ENCODE assay signal across 26 cellular contexts in the genomic region with DNA sequence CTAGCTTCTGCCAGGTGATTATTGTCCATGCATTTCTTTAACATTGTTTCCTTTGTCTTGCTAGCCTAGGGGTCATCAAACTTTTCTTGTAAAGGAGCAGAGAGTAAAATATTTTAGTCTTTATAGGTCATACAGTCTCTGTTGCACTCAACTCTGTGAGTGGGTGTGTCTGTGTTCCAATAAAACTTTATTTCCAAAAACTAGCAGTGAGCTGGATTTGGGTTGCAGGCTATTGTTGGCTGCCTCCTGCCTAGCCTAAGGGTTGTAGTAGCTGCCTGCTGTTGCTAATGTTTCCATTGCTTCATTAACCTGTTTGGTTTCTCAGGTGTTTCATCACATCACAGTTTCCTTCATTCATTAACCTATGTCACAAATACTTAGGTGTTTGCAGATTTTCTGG.
"Had no signal": no experiment of that assay in that cellular context is flagged by ENCODE, and none has a peak within 500 bp of the region (broad histone marks: within the 10 kb centered on the region; RNA-seq: fewer than 3 reads in every experiment).

No MANE protein-coding gene starts in this region.

- DNase-seq: stimulated activated CD4-positive, alpha-beta T cell treated with anti-CD3 and anti-CD28 coated beads, Interleukin-2, amount 100 ng/mL, for 48 hours; stimulated activated CD4-positive, alpha-beta T cell treated with anti-CD3 and anti-CD28 coated beads, Interleukin-4, amount 100 ng/mL, for 1 hour; stimulated activated CD4-positive, alpha-beta T cell treated with anti-CD3 and anti-CD28 coated beads, Interleukin-4, amount 100 ng/mL, for 24 hours; stimulated activated CD4-positive, alpha-beta T cell treated with anti-CD3 and anti-CD28 coated beads, Interleukin-4, amount 100 ng/mL, for 4 hours; stimulated activated CD8-positive, alpha-beta memory T cell treated with anti-CD3 and anti-CD28 coated beads, Interleukin-4, amount 100 ng/mL, for 48 hours; stimulated activated naive B cell treated with anti-CD40 and anti-IgM and Interleukin-4, amounts not matched to agents 10 μg/mL and 1 μg/mL and 100 μg/mL, for 72 hours; stimulated activated naive CD4-positive, alpha-beta T cell; stimulated activated naive CD4-positive, alpha-beta T cell treated with Interleukin-2 at 50 U/mL for 16 hours; stimulated activated naive CD8-positive, alpha-beta T cell treated with anti-CD3 and anti-CD28 coated beads, Interleukin-15, amount 100 ng/mL, for 72 hours; stimulated activated naive CD8-positive, alpha-beta T cell treated with anti-CD3 and anti-CD28 coated beads, Interleukin-15, Interleukin-2, amounts not matched to agents 100 U/mL and 50 U/mL, for 24 hours; stomach; substantia nigra; testis; thyroid gland; tibial artery; transverse colon; upper lobe of left lung; upper lobe of right lung; uterus had no signal

- H3K4me3 ChIP-seq: stomach, suprapubic skin, testis, thoracic aorta, thyroid gland, tibial artery, tibial nerve, transverse colon, upper lobe of left lung, upper lobe of right lung, uterus, vagina had no signal

- H3K4me1 ChIP-seq: stomach, suprapubic skin, testis, thyroid gland, tibial artery, tibial nerve, transverse colon, upper lobe of left lung, upper lobe of right lung, uterus, vagina had no signal

- H3K27ac ChIP-seq: stomach, suprapubic skin, testis, thoracic aorta, thyroid gland, tibial artery, tibial nerve, transverse colon, upper lobe of left lung, upper lobe of right lung, uterus, vagina had no signal

- ATAC-seq: stimulated activated effector memory CD8-positive, alpha-beta T cell treated with anti-CD3 and anti-CD28 coated beads, Interleukin-12 subunit alpha, Interleukin-12 subunit beta, amount 100 ng/mL, for 72 hours; stimulated activated memory B cell treated with anti-CD40 and anti-IgM and Interleukin-4, amounts not matched to agents 10 μg/mL and 1 μg/mL and 100 μg/mL, for 72 hours; stimulated activated naive B cell treated with anti-CD40 and anti-IgM and Interleukin-4, amounts not matched to agents 10 μg/mL and 1 μg/mL and 100 μg/mL, for 72 hours; stimulated activated naive CD8-positive, alpha-beta T cell treated with anti-CD3 and anti-CD28 coated beads, Interleukin-15, amount 100 ng/mL, for 72 hours; stimulated activated naive CD8-positive, alpha-beta T cell treated with anti-CD3 and anti-CD28 coated beads, Interleukin-15, Interleukin-2, amounts not matched to agents 100 U/mL and 50 U/mL, for 24 hours; upper lobe of right lung had no signal

- H3K9me3 ChIP-seq: suprapubic skin, testis, thyroid gland, uterus, vagina had no signal

- H3K36me3 ChIP-seq: stomach, suprapubic skin, thoracic aorta, thyroid gland, tibial artery, tibial nerve, transverse colon, upper lobe of left lung, upper lobe of right lung, uterus, vagina had no signal

- H3K27me3 ChIP-seq: stomach, testis, thyroid gland, tibial artery, tibial nerve, upper lobe of left lung, upper lobe of right lung, uterus, vagina had no signal

- FAIRE-seq: urothelium cell line had no signal
